ENCODE assay signal across 10 cellular contexts in genomic region chr12:55935742-55936151, GRCh38. TPM values are rescaled to one million over a fixed set of nuclear protein-coding genes. Genes with fewer than 3 reads are reported as not detected.
DNase-seq lines count a peak whose midpoint lies in the region; ATAC-seq, FAIRE-seq and TF ChIP-seq lines count a peak whose summit lies in the region.
"Had no signal": no experiment of that assay in that cellular context is flagged by ENCODE, and none has a peak within 500 bp of the region (broad histone marks: within the 10 kb centered on the region; RNA-seq: fewer than 3 reads in every experiment).

No MANE protein-coding gene starts in this region.

- no peak overlapping the region for H3K27ac ChIP-seq in brain microvascular endothelial cell
- H3K27ac ChIP-seq in kidney (ENCODE audit: low read depth in 2 of 2, low read length in 2 of 2), result peak overlapping the region in 1 of 2 donors; percentile 63
- H3K27ac ChIP-seq in stomach, result peak overlapping the region; percentile 36 to 78 (median 48)

- no peak for FAIRE-seq in kidney (lab: Jason Lieb, UNC)
- FAIRE-seq: endometrium had no signal

- 58 to 65% (median 59%) methylated on average over 26 of the region's 26 CpGs for WGBS in stomach, 5 donors

- ATAC-seq in GM18505 (IDR thresholded peaks at IDR 0.05; ENCODE audit: unreplicated experiment), result no peak

- no peak for TF ChIP-seq EP300 in stomach (IDR thresholded peaks at IDR 0.05)

- DNase-seq in activated CD4-positive, alpha-beta T cell treated with anti-CD3 and anti-CD28 coated beads for 48 hours, result peak; percentile 56
- DNase-seq in brain microvascular endothelial cell, result no peak
- peak; percentile 84 for DNase-seq in kidney
- no peak for DNase-seq in stomach
- DNase-seq in kidney tubule cell (ENCODE audit: low spot score), result no peak
- DNase-seq in MG63, result no peak
- no peak for DNase-seq in globus pallidus (ENCODE audit: low spot score)

- H3K27me3 ChIP-seq in brain microvascular endothelial cell (replicated peaks) (no peaks in the 10 kb centered on the region), stomach (no peaks in the 10 kb centered on the region), MG63 (no peaks in the 10 kb centered on the region)

- no peak overlapping the region for H3K9ac ChIP-seq in kidney (ENCODE audit: low read length in 2 of 2)

- H3K36me3 ChIP-seq in brain microvascular endothelial cell (replicated peaks) (peaks cover 2% of the 10 kb centered on the region), kidney (ENCODE audit: control insufficient read depth in 1 of 2, insufficient read depth in 2 of 2, low read length in 2 of 2) (no peaks in the 10 kb centered on the region), stomach (peaks cover 2 to 28% (median 28%) of the 10 kb centered on the region in 4 donors), MG63 (no peaks in the 10 kb centered on the region)

- TF ChIP-seq POLR2A in stomach (IDR thresholded peaks at IDR 0.05), result no peak
- TF ChIP-seq POLR2A in GM18505 (IDR thresholded peaks at IDR 0.05; ENCODE audit: borderline replicate concordance, extremely low read depth, insufficient read depth, insufficient read length), result no peak

- H3K9me3 ChIP-seq in kidney (ENCODE audit: control insufficient read depth in 1 of 2, low read length in 2 of 2), result no peaks in the 10 kb centered on the region
- no peaks in the 10 kb centered on the region for H3K9me3 ChIP-seq in stomach
- H3K9me3 ChIP-seq in MG63, result no peaks in the 10 kb centered on the region

- H3K4me3 ChIP-seq in brain microvascular endothelial cell (ENCODE audit: low read depth, low read length) (peak overlapping the region; percentile 44), kidney (ENCODE audit: low read length in 2 of 2) (peak overlapping the region in 1 of 2 donors; percentile 19), stomach (peak overlapping the region in 2 of 4 donors; percentile 15 to 29), MG63 (no peak overlapping the region)

- TF ChIP-seq CTCF in brain microvascular endothelial cell (IDR thresholded peaks at IDR 0.05; ENCODE audit: low read depth, low read length, missing control alignments) (peak; percentile 16), kidney (IDR thresholded peaks at IDR 0.05; ENCODE audit: borderline replicate concordance, extremely low read depth, insufficient read depth) (no peak), stomach (IDR thresholded peaks at IDR 0.05) (no peak)

- peaks cover 0 to 16% of the 10 kb centered on the region in 2 donors for H3K4me1 ChIP-seq in kidney (ENCODE audit: control insufficient read depth in 1 of 2, insufficient read depth in 1 of 2, low read depth in 1 of 2, low read length in 2 of 2)
- H3K4me1 ChIP-seq in stomach, result peaks cover 26 to 53% (median 34%) of the 10 kb centered on the region in 4 donors

- in situ Hi-C loops in brain microvascular endothelial cell (cut with HindIII; ENCODE audit: low pct_ligation_motif_present, low sequenced_read_pairs), result no loop called here

- intact Hi-C loops in kidney (cut with DNase I) (no loop called here), stomach (cut with DNase I; ENCODE audit: low total_unique reads) (loop anchor here (5.0 kb wide), 1 partner anchor 193 kb away; the partner anchor contains the start of gene GDF11)

RNA-seq across cellular contexts. Expression of gene DGKA, which starts 4.8 kb away (rescaled TPM):
- total RNA-seq in kidney (68.2 TPM), stomach (100 to 1,000 TPM in 1 of 5 donors, 10 to 100 TPM in 4; 56.0 to 418 (median 92.0) TPM)
- polyA plus RNA-seq in kidney (ENCODE audit: insufficient read depth, low read depth, low replicate concordance) (13.2 TPM), stomach (100 to 1,000 TPM in 1 of 3 donors, 10 to 100 TPM in 2; 13.0 to 123 (median 27.6) TPM)
- total RNA-seq in MG63 (2014; rRNA removed; shearing (Covaris generic); ENCODE audit: low replicate concordance), result 2.6 and 2.9 TPM in 2 replicates

RNA-seq across cellular contexts. Expression of gene PYM1, which starts 8.1 kb away (rescaled TPM):
- total RNA-seq in kidney (29.0 TPM), stomach (10 to 100 TPM in 2 of 5 donors, 1 to 10 TPM in 3; 1.2 to 59.4 (median 9.8) TPM)
- polyA plus RNA-seq in kidney (ENCODE audit: insufficient read depth, low read depth, low replicate concordance) (39.7 TPM), stomach (10 to 100 TPM; 42.8 to 54.8 (median 42.8) TPM)
- 34.6 and 42.6 TPM in 2 replicates for total RNA-seq in MG63 (2014; rRNA removed; shearing (Covaris generic); ENCODE audit: low replicate concordance)

RNA-seq across cellular contexts. Expression of gene PMEL, which starts 30.1 kb away (rescaled TPM):
- 1.7 TPM for total RNA-seq in kidney
- 3.5 TPM for polyA plus RNA-seq in kidney (ENCODE audit: insufficient read depth, low read depth, low replicate concordance)
- total RNA-seq in stomach, result 1 to 10 TPM in 2 of 5 donors, under 1 TPM in 2, not detected in 1; 0.58 to 4.0 (median 1.0) TPM
- 1 to 10 TPM in 2 of 3 donors, under 1 TPM in 1; 0.75 to 2.1 (median 1.3) TPM for polyA plus RNA-seq in stomach
- total RNA-seq in MG63 (2014; rRNA removed; shearing (Covaris generic); ENCODE audit: low replicate concordance), result 2.0 TPM in 1 of 2 replicates, not detected in the other
- polyA plus RNA-seq: neural cell had no signal

RNA-seq across cellular contexts. Expression of gene CDK2, which starts 30.9 kb away (rescaled TPM):
- 23.2 TPM for total RNA-seq in kidney
- polyA plus RNA-seq in kidney (ENCODE audit: insufficient read depth, low read depth, low replicate concordance), result 7.6 TPM
- total RNA-seq in stomach, result 100 to 1,000 TPM in 1 of 5 donors, 10 to 100 TPM in 3, 1 to 10 TPM in 1; 4.1 to 124 (median 12.3) TPM
- 10 to 100 TPM; 12.5 to 18.4 (median 17.5) TPM for polyA plus RNA-seq in stomach
- 40.9 and 41.8 TPM in 2 replicates for total RNA-seq in MG63 (2014; rRNA removed; shearing (Covaris generic); ENCODE audit: low replicate concordance)

RNA-seq across cellular contexts. Expression of gene RAB5B, which starts 38.1 kb away (rescaled TPM):
- 112 TPM for total RNA-seq in kidney
- polyA plus RNA-seq in kidney (ENCODE audit: insufficient read depth, low read depth, low replicate concordance), result 72.5 TPM
- total RNA-seq in stomach, result 100 to 1,000 TPM in 1 of 5 donors, 10 to 100 TPM in 4; 17.1 to 100 (median 75.1) TPM
- polyA plus RNA-seq in stomach, result 10 to 100 TPM; 52.4 to 92.4 (median 61.3) TPM
- total RNA-seq in MG63 (2014; rRNA removed; shearing (Covaris generic); ENCODE audit: low replicate concordance), result 16.5 and 18.6 TPM in 2 replicates

Comparison
In these comparisons a context has a peak if more than half of its experiments do, and no peak if none do; other contexts are left out.
1. DNase-seq: peak in activated CD4-positive, alpha-beta T cell treated with anti-CD3 and anti-CD28 coated beads for 48 hours (single experiment) and kidney (single experiment); none in brain microvascular endothelial cell (single experiment), stomach (single experiment), kidney tubule cell (single experiment), MG63 (single experiment) and globus pallidus (single experiment).
2. RNA of gene DGKA, which starts 4.8 kb away (total RNA-seq): 56.0 to 418 TPM in stomach and 68.2 TPM in kidney (single experiment); 2.6 to 2.9 TPM in MG63; every median in the first group is over 10 times any median in the second.